ENCODE assay signal across 9 cellular contexts in genomic region chr1:184866582-184866981, GRCh38.
DNase-seq lines count a peak whose midpoint lies in the region; ATAC-seq, FAIRE-seq and TF ChIP-seq lines count a peak whose summit lies in the region.
"Had no signal": no experiment of that assay in that cellular context is flagged by ENCODE, and none has a peak within 500 bp of the region (broad histone marks: within the 10 kb centered on the region; RNA-seq: fewer than 3 reads in every experiment).

No MANE protein-coding gene starts in this region.

- H3K27ac ChIP-seq in epithelial cell of prostate, result peak overlapping the region; percentile 42

- POLR2A ChIA-PET in WTC11 (lab: Charles Lee), result no interaction called here

- no peaks in the 10 kb centered on the region for H3K36me3 Mint-ChIP-seq in Calu3 (ENCODE audit: insufficient read depth, unreplicated experiment)
- no peaks in the 10 kb centered on the region for H3K36me3 Mint-ChIP-seq in WTC11

- no peak for FAIRE-seq in GM12892 (lab: Jason Lieb, UNC)

- no TSS peak for BruUV-seq in Calu3 (replicated peaks; lab: Mats Ljungman, UMichigan)

- peak; percentile 6 for ATAC-seq in GM21526 (IDR thresholded peaks at IDR 0.05; ENCODE audit: low FRiP score, unreplicated experiment)
- ATAC-seq in HG03457 (IDR thresholded peaks at IDR 0.05; ENCODE audit: unreplicated experiment), result peak; percentile 24
- no peak for ATAC-seq in WTC11

- CTCF ChIA-PET in Calu3 (lab: Charles Lee), result interaction anchor here (0.7 kb wide), 2 partner anchors 12 to 25 kb away, joined by 3 read pairs; no protein-coding TSS in a partner anchor
- CTCF ChIA-PET in WTC11 (lab: Charles Lee), result no interaction called here

- H3K27me3 Mint-ChIP-seq in Calu3 (ENCODE audit: unreplicated experiment) (no peaks in the 10 kb centered on the region), WTC11 (ENCODE audit: low read depth) (no peaks in the 10 kb centered on the region)

- no peak for TF ChIP-seq POLR2A in GM12892 (IDR thresholded peaks at IDR 0.05; ENCODE audit: low read depth, low read length)

- H3K27ac Mint-ChIP-seq in Calu3 (ENCODE audit: unreplicated experiment) (peak overlapping the region; percentile 8), WTC11 (no peak overlapping the region)

- no peak for TF ChIP-seq CTCF in Calu3 (IDR thresholded peaks at IDR 0.05; ENCODE audit: unreplicated experiment)
- no peak for TF ChIP-seq CTCF in WTC11 (IDR thresholded peaks at IDR 0.05)

- peaks cover 28% of the 10 kb centered on the region for H3K4me1 Mint-ChIP-seq in Calu3 (ENCODE audit: low read depth, unreplicated experiment)
- peaks cover 8% of the 10 kb centered on the region for H3K4me1 Mint-ChIP-seq in WTC11

- intact Hi-C loops in Calu3 (cut with micrococcal nuclease; ENCODE audit: unreplicated experiment), result no loop called here

- H3K4me3 Mint-ChIP-seq in Calu3 (ENCODE audit: low read depth, unreplicated experiment), result no peak overlapping the region
- H3K4me3 Mint-ChIP-seq in WTC11, result no peak overlapping the region

- DNase-seq in Calu3 (no peak), epithelial cell of prostate (ENCODE audit: low read depth, low spot score) (no peak), WTC11 (ENCODE audit: low spot score) (no peak), GM12892 (ENCODE audit: insufficient read length) (no peak), NCI-H446 (lab: John Stamatoyannopoulos, UW) (no peak)
- no peak for DNase-seq in activated CD4-positive, alpha-beta T cell treated with anti-CD3 and anti-CD28 coated beads, Interleukin-2, amount 50 U/mL, for 4 hours
- DNase-seq: NCI-H1092 treated with DMSO at 0.1 percent for 48 hours had no signal

- H3K9me3 Mint-ChIP-seq in Calu3 (ENCODE audit: low read depth, unreplicated experiment) (no peaks in the 10 kb centered on the region), WTC11 (no peaks in the 10 kb centered on the region; the same call in 1 of the 2 replicates)

TF ChIP-seq in WTC11, 78 proteins besides CTCF, POLR2A, EP300 and RAD21:
- no peak for TF ChIP-seq OVOL2 (CRISPR knock-in tag; IDR thresholded peaks at IDR 0.05; ENCODE audit: borderline replicate concordance)
- TF ChIP-seq ZNF396 (CRISPR knock-in tag; IDR thresholded peaks at IDR 0.05; ENCODE audit: borderline replicate concordance), result no peak
- no peak for TF ChIP-seq NFYB (CRISPR knock-in tag; conservative IDR thresholded peaks at IDR 0.05; ENCODE audit: low read depth)
- TF ChIP-seq E2F4 (CRISPR knock-in tag; IDR thresholded peaks at IDR 0.05; ENCODE audit: borderline replicate concordance, low read depth), result no peak
- no peak for TF ChIP-seq ZNF671 (CRISPR knock-in tag; IDR thresholded peaks at IDR 0.05)
- TF ChIP-seq MYBL2 (CRISPR knock-in tag; IDR thresholded peaks at IDR 0.05), result no peak
- TF ChIP-seq ZMAT4 (CRISPR knock-in tag; IDR thresholded peaks at IDR 0.05), result no peak
- TF ChIP-seq TEAD1 (CRISPR knock-in tag; IDR thresholded peaks at IDR 0.05), result no peak
- no peak for TF ChIP-seq IRF1 (CRISPR knock-in tag; IDR thresholded peaks at IDR 0.05)
- TF ChIP-seq CDX4 (CRISPR knock-in tag; IDR thresholded peaks at IDR 0.05; ENCODE audit: borderline replicate concordance), result no peak
- no peak for TF ChIP-seq ZNF423 (CRISPR knock-in tag; IDR thresholded peaks at IDR 0.05)
- TF ChIP-seq ATF3 (CRISPR knock-in tag; conservative IDR thresholded peaks at IDR 0.05), result no peak
- TF ChIP-seq NFATC4 (CRISPR knock-in tag; IDR thresholded peaks at IDR 0.05), result no peak
TF ChIP-seq in WTC11: peak in this region for 0.
